ENCODE assay signal across 9 cellular contexts in genomic region chr4:6916587-6917444, GRCh38. TPM values are rescaled to one million over a fixed set of nuclear protein-coding genes. Genes with fewer than 3 reads are reported as not detected.
A peak's percentile ranks its signal among the peaks of the same experiment; 100 is the strongest.
DNase-seq lines count a peak whose midpoint lies in the region; ATAC-seq, FAIRE-seq and TF ChIP-seq lines count a peak whose summit lies in the region.
"Had no signal": no experiment of that assay in that cellular context is flagged by ENCODE, and none has a peak within 500 bp of the region (broad histone marks: within the 10 kb centered on the region; RNA-seq: fewer than 3 reads in every experiment).

No MANE protein-coding gene starts in this region.

- H3K4me3 ChIP-seq in A673 (ENCODE audit: low read depth, low read length, poor library complexity, severe bottlenecking): no peak overlapping the region
- H3K4me3 ChIP-seq in effector memory CD4-positive, alpha-beta T cell (ENCODE audit: insufficient read depth, low read depth, low read length, poor library complexity, severe bottlenecking): peak overlapping the region; percentile 5
- H3K4me3 ChIP-seq in pancreas: no peak overlapping the region

- intact Hi-C loops in A673 (cut with micrococcal nuclease; ENCODE audit: unreplicated experiment): no loop called here
- intact Hi-C loops in pancreas (cut with DNase I): no loop called here

- peak; percentile 68 for DNase-seq in A673 (ENCODE audit: low spot score)
- peak in 74 of 76 experiments; percentile 20 to 95 (median 86) for DNase-seq in HUDEP-2 (lab: John Stamatoyannopoulos, UW; ENCODE audit: unreplicated experiment in 76 of 76)
- DNase-seq in activated CD4-positive, alpha-beta T cell treated with anti-CD3 and anti-CD28 coated beads for 48 hours: peak; percentile 68
- DNase-seq in effector memory CD4-positive, alpha-beta T cell: peak; percentile 61 to 64 (median 64)
- peak in 1 of 6 donors; percentile 30 for DNase-seq in pancreas
- DNase-seq in GM19240 (ENCODE audit: insufficient read length, low spot score): no peak
- DNase-seq: DND-41 had no signal

- H3K9me3 ChIP-seq in A673 (ENCODE audit: low read depth, low read length, poor library complexity, severe bottlenecking): no peaks in the 10 kb centered on the region
- no peaks in the 10 kb centered on the region for H3K9me3 ChIP-seq in effector memory CD4-positive, alpha-beta T cell (ENCODE audit: control insufficient read depth, low read length)
- no peaks in the 10 kb centered on the region for H3K9me3 ChIP-seq in pancreas

- H3K27ac ChIP-seq in A673 (ENCODE audit: low read depth, low read length, poor library complexity, severe bottlenecking) (peak overlapping the region; percentile 39), pancreas (peak overlapping the region in 2 of 4 donors; percentile 52 to 58)
- peak overlapping the region; percentile 64 for H3K27ac ChIP-seq in effector memory CD4-positive, alpha-beta T cell (ENCODE audit: insufficient read depth, low read length, poor library complexity, severe bottlenecking)

- CTCF ChIA-PET in A673 (lab: Charles Lee): no interaction called here

- no peak for FAIRE-seq in pancreas (lab: Jason Lieb, UNC)

- TF ChIP-seq CTCF in A673 (conservative IDR thresholded peaks at IDR 0.05; ENCODE audit: low read depth, low read length): no peak
- TF ChIP-seq CTCF in pancreas (IDR thresholded peaks at IDR 0.05): no peak

- POLR2A ChIA-PET in A673 (lab: Charles Lee; ENCODE audit: low non-redundant PET): no interaction called here

- H3K36me3 ChIP-seq in A673 (ENCODE audit: insufficient read depth, low read length, poor library complexity, severe bottlenecking): no peaks in the 10 kb centered on the region
- no peaks in the 10 kb centered on the region for H3K36me3 ChIP-seq in effector memory CD4-positive, alpha-beta T cell (ENCODE audit: control insufficient read depth, insufficient read depth, low read length)
- H3K36me3 ChIP-seq in pancreas: no peaks in the 10 kb centered on the region

- BruUV-seq in A673 (replicated peaks; lab: Mats Ljungman, UMichigan): no TSS peak

- no peaks in the 10 kb centered on the region for H3K27me3 ChIP-seq in A673 (replicated peaks; ENCODE audit: insufficient read depth, low read depth, low read length, poor library complexity)
- H3K27me3 ChIP-seq in effector memory CD4-positive, alpha-beta T cell (replicated peaks; ENCODE audit: control insufficient read depth, insufficient read depth, low read length, poor library complexity, severe bottlenecking): no peaks in the 10 kb centered on the region
- H3K27me3 ChIP-seq in pancreas: no peaks in the 10 kb centered on the region

- ATAC-seq in pancreas: peak in 3 of 4 donors; percentile 37 to 54 (median 43)
- ATAC-seq in GM21390 (IDR thresholded peaks at IDR 0.05; ENCODE audit: unreplicated experiment): no peak
- no peak for ATAC-seq in GM18909 (IDR thresholded peaks at IDR 0.05; ENCODE audit: poor library complexity, unreplicated experiment)

- H3K4me1 ChIP-seq in A673 (ENCODE audit: insufficient read depth, low read length, poor library complexity, severe bottlenecking) (peaks cover 29% of the 10 kb centered on the region), pancreas (peaks cover 0 to 21% (median 16%) of the 10 kb centered on the region in 3 donors)
- H3K4me1 ChIP-seq in effector memory CD4-positive, alpha-beta T cell (ENCODE audit: control insufficient read depth, insufficient read depth, low read length, poor library complexity, severe bottlenecking): peaks cover 50% of the 10 kb centered on the region

- WGBS in pancreas, 2 donors: 73% methylated on average over 15 of the region's 15 CpGs

RNA-seq across cellular contexts. Expression of gene TBC1D14, which starts 7.2 kb away (rescaled TPM):
- total RNA-seq in A673 (2021) (44.3 and 46.0 TPM in 2 replicates), pancreas (10 to 100 TPM; 11.6 to 23.9 (median 15.2) TPM)
- 10 to 100 TPM in 1 of 2 donors, 1 to 10 TPM in 1; 8.9 to 16.2 TPM for polyA plus RNA-seq in pancreas

Comparison
In these comparisons a context has a peak if more than half of its experiments do, and no peak if none do; other contexts are left out.
1. ATAC-seq: peak in pancreas (3 of 4); none in GM21390 (single experiment) and GM18909 (single experiment).